ENCODE assay signal across 1 cellular context in the genomic region with DNA sequence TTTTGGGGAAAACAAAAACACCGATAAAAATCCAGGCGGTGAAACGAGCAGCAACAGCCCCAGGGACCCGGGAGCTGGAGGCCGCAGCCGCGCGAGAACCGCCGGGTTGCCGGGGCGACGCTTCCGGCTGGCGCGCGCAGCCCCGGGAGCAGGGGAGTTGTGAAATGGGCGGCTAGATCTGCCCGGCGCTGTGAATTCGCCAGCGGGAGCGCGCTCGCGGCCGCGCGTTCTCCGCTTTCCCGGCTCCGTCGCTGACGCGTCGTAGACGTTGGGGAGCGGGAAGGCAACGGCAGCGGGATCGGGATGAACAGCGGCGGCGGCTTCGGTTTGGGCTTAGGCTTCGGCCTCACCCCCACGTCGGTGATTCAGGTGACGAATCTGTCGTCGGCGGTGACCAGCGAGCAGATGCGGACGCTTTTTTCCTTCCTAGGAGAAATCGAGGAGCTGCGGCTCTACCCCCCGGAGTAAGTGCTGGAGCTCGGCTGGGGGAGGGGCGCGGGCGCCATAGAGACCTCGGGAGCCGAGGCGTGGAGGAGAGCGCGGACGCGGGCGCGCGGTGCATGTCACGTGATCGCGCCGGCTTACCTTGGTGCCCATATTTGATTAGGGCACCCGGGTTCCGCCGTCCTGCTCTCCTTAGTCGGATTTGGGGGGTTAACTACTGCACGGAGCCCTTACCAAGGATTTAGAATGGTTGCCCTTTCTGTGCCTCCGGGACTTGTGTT.
TF ChIP-seq lines count a peak whose summit lies in the region.

A gene with protein sequence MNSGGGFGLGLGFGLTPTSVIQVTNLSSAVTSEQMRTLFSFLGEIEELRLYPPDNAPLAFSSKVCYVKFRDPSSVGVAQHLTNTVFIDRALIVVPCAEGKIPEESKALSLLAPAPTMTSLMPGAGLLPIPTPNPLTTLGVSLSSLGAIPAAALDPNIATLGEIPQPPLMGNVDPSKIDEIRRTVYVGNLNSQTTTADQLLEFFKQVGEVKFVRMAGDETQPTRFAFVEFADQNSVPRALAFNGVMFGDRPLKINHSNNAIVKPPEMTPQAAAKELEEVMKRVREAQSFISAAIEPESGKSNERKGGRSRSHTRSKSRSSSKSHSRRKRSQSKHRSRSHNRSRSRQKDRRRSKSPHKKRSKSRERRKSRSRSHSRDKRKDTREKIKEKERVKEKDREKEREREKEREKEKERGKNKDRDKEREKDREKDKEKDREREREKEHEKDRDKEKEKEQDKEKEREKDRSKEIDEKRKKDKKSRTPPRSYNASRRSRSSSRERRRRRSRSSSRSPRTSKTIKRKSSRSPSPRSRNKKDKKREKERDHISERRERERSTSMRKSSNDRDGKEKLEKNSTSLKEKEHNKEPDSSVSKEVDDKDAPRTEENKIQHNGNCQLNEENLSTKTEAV (plus strand): TSS at position 227 of the 725 bp plus-strand sequence. CDS start 77 bp downstream, at position 304.

TF ChIP-seq in HCT116, 20 proteins besides CTCF, POLR2A, EP300 and RAD21 (continued from another document):
- TF ChIP-seq SP1 (IDR thresholded peaks at IDR 0.05; ENCODE audit: low read depth) (peak; percentile 3; the same call in 1 of the 2 replicates), SRF (IDR thresholded peaks at IDR 0.05; ENCODE audit: low read depth) (peak; percentile 83), EZH2 (IDR thresholded peaks at IDR 0.05) (no peak), FOSL1 (IDR thresholded peaks at IDR 0.05; ENCODE audit: low read depth) (no peak; the same call in 1 of the 2 replicates), CEBPB (IDR thresholded peaks at IDR 0.05; ENCODE audit: low read depth) (peak; percentile 74), TCF7L2 (IDR thresholded peaks at IDR 0.05; ENCODE audit: borderline replicate concordance, extremely low read depth, insufficient read depth, insufficient read length) (peak; percentile 9), POLR2AphosphoS5 (IDR thresholded peaks at IDR 0.05; ENCODE audit: low read depth, low read length) (peak; percentile 97), CBX3 (IDR thresholded peaks at IDR 0.05; ENCODE audit: low read depth) (0 out of 2 replicates have a peak, but pooled peaks have one; percentile 62), EZH2phosphoT487 (IDR thresholded peaks at IDR 0.05; ENCODE audit: borderline replicate concordance) (no peak), EGR1 (IDR thresholded peaks at IDR 0.05; ENCODE audit: low read depth) (peak; percentile 76), JUND (IDR thresholded peaks at IDR 0.05) (no peak; the same call in 1 of the 2 replicates)
- TF ChIP-seq, protein P1, sequence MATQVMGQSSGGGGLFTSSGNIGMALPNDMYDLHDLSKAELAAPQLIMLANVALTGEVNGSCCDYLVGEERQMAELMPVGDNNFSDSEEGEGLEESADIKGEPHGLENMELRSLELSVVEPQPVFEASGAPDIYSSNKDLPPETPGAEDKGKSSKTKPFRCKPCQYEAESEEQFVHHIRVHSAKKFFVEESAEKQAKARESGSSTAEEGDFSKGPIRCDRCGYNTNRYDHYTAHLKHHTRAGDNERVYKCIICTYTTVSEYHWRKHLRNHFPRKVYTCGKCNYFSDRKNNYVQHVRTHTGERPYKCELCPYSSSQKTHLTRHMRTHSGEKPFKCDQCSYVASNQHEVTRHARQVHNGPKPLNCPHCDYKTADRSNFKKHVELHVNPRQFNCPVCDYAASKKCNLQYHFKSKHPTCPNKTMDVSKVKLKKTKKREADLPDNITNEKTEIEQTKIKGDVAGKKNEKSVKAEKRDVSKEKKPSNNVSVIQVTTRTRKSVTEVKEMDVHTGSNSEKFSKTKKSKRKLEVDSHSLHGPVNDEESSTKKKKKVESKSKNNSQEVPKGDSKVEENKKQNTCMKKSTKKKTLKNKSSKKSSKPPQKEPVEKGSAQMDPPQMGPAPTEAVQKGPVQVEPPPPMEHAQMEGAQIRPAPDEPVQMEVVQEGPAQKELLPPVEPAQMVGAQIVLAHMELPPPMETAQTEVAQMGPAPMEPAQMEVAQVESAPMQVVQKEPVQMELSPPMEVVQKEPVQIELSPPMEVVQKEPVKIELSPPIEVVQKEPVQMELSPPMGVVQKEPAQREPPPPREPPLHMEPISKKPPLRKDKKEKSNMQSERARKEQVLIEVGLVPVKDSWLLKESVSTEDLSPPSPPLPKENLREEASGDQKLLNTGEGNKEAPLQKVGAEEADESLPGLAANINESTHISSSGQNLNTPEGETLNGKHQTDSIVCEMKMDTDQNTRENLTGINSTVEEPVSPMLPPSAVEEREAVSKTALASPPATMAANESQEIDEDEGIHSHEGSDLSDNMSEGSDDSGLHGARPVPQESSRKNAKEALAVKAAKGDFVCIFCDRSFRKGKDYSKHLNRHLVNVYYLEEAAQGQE (IDR thresholded peaks at IDR 0.05; ENCODE audit: low read depth) = no peak
